In genomic region chr6:108676555-108676954, GRCh38 we compare ENCODE assay signal across 18 cellular contexts.
DNase-seq lines count a peak whose midpoint lies in the region; ATAC-seq, FAIRE-seq and TF ChIP-seq lines count a peak whose summit lies in the region.
"Had no signal": no experiment of that assay in that cellular context is flagged by ENCODE, and none has a peak within 500 bp of the region (broad histone marks: within the 10 kb centered on the region; RNA-seq: fewer than 3 reads in every experiment).

No MANE protein-coding gene starts in this region.

- H4K20me1 ChIP-seq in K562 (replicated peaks; ENCODE audit: control insufficient read depth, insufficient read depth, low read length): peaks cover 24% of the 10 kb centered on the region; the same call in 1 of the 2 replicates
- no peaks in the 10 kb centered on the region for H4K20me1 ChIP-seq in OCI-LY7 (ENCODE audit: insufficient read depth, low read length)

- no peak for TF ChIP-seq EP300 in K562 (IDR thresholded peaks at IDR 0.05; ENCODE audit: low read length)

- POLR2A ChIA-PET in A673 (lab: Charles Lee; ENCODE audit: low non-redundant PET) (no interaction called here), K562 (lab: Yijun Ruan, JAX) (interaction anchor here (1.0 kb wide), 1 partner anchor 10 kb away, joined by 3 read pairs; no protein-coding TSS in a partner anchor), OCI-LY7 (lab: Charles Lee) (interaction anchor here (0.7 kb wide), 1 partner anchor 393 kb away, joined by 3 read pairs; no protein-coding TSS in a partner anchor)

- TF ChIP-seq RAD21 in K562 (CRISPR knock-in tag; conservative IDR thresholded peaks at IDR 0.05 in 1 of 2, IDR thresholded peaks at IDR 0.05 in 1 of 2): no peak

- H3K4me3 ChIP-seq in A673 (ENCODE audit: low read depth, low read length, poor library complexity, severe bottlenecking) (no peak overlapping the region), K562 (no peak overlapping the region), psoas muscle (no peak overlapping the region), OCI-LY7 (ENCODE audit: low read depth, low read length, poor library complexity, severe bottlenecking) (no peak overlapping the region)
- H3K4me3 ChIP-seq: coronary artery, lower lobe of right lung, ovary had no signal

- H3K4me1 Mint-ChIP-seq in T-helper 17 cell: peaks cover 35% of the 10 kb centered on the region

- H3K9me3 ChIP-seq in A673 (ENCODE audit: low read depth, low read length, poor library complexity, severe bottlenecking) (no peaks in the 10 kb centered on the region), K562 (replicated peaks; ENCODE audit: control insufficient read depth, insufficient read depth, low read depth, low read length) (no peaks in the 10 kb centered on the region), psoas muscle (no peaks in the 10 kb centered on the region), OCI-LY7 (ENCODE audit: low read length) (no peaks in the 10 kb centered on the region), T-helper 17 cell (ENCODE audit: control insufficient read depth, low read length, poor library complexity, severe bottlenecking) (no peaks in the 10 kb centered on the region)
- H3K9me3 ChIP-seq: lower lobe of right lung, ovary had no signal

- no peak for FAIRE-seq in K562 (lab: Jason Lieb, UNC)

- no peaks in the 10 kb centered on the region for H3K79me2 ChIP-seq in K562 (ENCODE audit: control insufficient read depth, insufficient read depth, low read length)
- H3K79me2 ChIP-seq in OCI-LY7 (ENCODE audit: insufficient read depth, low read depth, low read length): no peaks in the 10 kb centered on the region

- intact Hi-C loops in A673 (cut with micrococcal nuclease; ENCODE audit: unreplicated experiment) (no loop called here), K562 (cut with micrococcal nuclease) (no loop called here), psoas muscle (cut with DNase I) (no loop called here), OCI-LY7 (cut with micrococcal nuclease; ENCODE audit: unreplicated experiment) (no loop called here)

- WGBS in K562 (ENCODE audit: insufficient coverage, low coverage, missing lambda C conversion rate): 93% methylated on average over 3 of the region's 3 CpGs
- 47 to 57% (median 48%) methylated on average over 3 of the region's 3 CpGs for WGBS in psoas muscle, 3 donors

- H3K4me3 Mint-ChIP-seq in T-helper 17 cell: no peak overlapping the region
- H3K4me3 Mint-ChIP-seq: activated CD4-positive, alpha-beta T cell treated with anti-CD3 and anti-CD28 coated beads, Interleukin-2, amount 10 ng/mL, durations not matched to agents 24 days and 14 days; activated naive CD4-positive, alpha-beta T cell treated with anti-CD3 and anti-CD28 coated beads, Interleukin-2, amount 10 ng/mL, durations not matched to agents 7 days and 5 days; CD8-positive, alpha-beta memory T cell; HFFc6; stimulated activated memory B cell treated with anti-CD40 and anti-IgM and Interleukin-4, amounts not matched to agents 10 μg/mL and 1 μg/mL and 100 μg/mL, for 72 hours had no signal

- TF ChIP-seq CTCF in A673 (conservative IDR thresholded peaks at IDR 0.05; ENCODE audit: low read depth, low read length) (no peak), K562 (IDR thresholded peaks at IDR 0.05 in 2 of 3, conservative IDR thresholded peaks at IDR 0.05 in 1 of 3; ENCODE audit: insufficient read depth in 2 of 3, low read depth in 1 of 3, low read length in 3 of 3) (no peak), psoas muscle (IDR thresholded peaks at IDR 0.05) (no peak), OCI-LY7 (conservative IDR thresholded peaks at IDR 0.05; ENCODE audit: low read length) (no peak)

- H3K27me3 ChIP-seq in A673 (replicated peaks; ENCODE audit: insufficient read depth, low read depth, low read length, poor library complexity): no peaks in the 10 kb centered on the region
- H3K27me3 ChIP-seq in K562 (ENCODE audit: control insufficient read depth in 2 of 2, insufficient read depth in 2 of 2, low read length in 2 of 2): no peaks in the 10 kb centered on the region
- H3K27me3 ChIP-seq in psoas muscle (ENCODE audit: insufficient read depth in 3 of 3, low read length in 2 of 3): no peaks in the 10 kb centered on the region
- H3K27me3 ChIP-seq: ovary had no signal

- H3K36me3 ChIP-seq in A673 (ENCODE audit: insufficient read depth, low read length, poor library complexity, severe bottlenecking): no peaks in the 10 kb centered on the region
- no peaks in the 10 kb centered on the region for H3K36me3 ChIP-seq in K562 (ENCODE audit: control insufficient read depth, insufficient read depth, low read length)
- H3K36me3 ChIP-seq in psoas muscle (ENCODE audit: insufficient read depth in 1 of 2, low read depth in 1 of 2): peaks cover 0 to 7% of the 10 kb centered on the region in 2 donors
- no peaks in the 10 kb centered on the region for H3K36me3 ChIP-seq in OCI-LY7 (ENCODE audit: insufficient read depth, low read length)
- H3K36me3 ChIP-seq: ovary had no signal

- in situ Hi-C loops in K562 (cut with MboI): no loop called here

- H3K4me1 ChIP-seq in A673 (ENCODE audit: insufficient read depth, low read length, poor library complexity, severe bottlenecking): peaks cover 31% of the 10 kb centered on the region
- H3K4me1 ChIP-seq in K562 (replicated peaks in 1 of 2; ENCODE audit: control insufficient read depth in 2 of 2, insufficient read depth in 2 of 2, low read length in 2 of 2): no peaks in the 10 kb centered on the region; a peak in 3 of 5 replicates
- peaks cover 64% of the 10 kb centered on the region for H3K4me1 ChIP-seq in psoas muscle
- H3K4me1 ChIP-seq in OCI-LY7 (ENCODE audit: insufficient read depth, low read length, poor library complexity, severe bottlenecking): peaks cover 36% of the 10 kb centered on the region

- peaks cover 6% of the 10 kb centered on the region for H3K9me1 ChIP-seq in K562 (ENCODE audit: control insufficient read depth, insufficient read depth, low read length)

- TF ChIP-seq POLR2A in K562 (conservative IDR thresholded peaks at IDR 0.05) (no peak), erythroblast (IDR thresholded peaks at IDR 0.05; ENCODE audit: low read length) (no peak)

- ATAC-seq in K562: no peak
- no peak for ATAC-seq in psoas muscle
- ATAC-seq in T-helper 17 cell: no peak
- ATAC-seq: lower lobe of right lung; stimulated activated memory B cell treated with anti-CD40 and anti-IgM and Interleukin-4, amounts not matched to agents 10 μg/mL and 1 μg/mL and 100 μg/mL, for 72 hours had no signal

- H3K4me2 ChIP-seq in K562 (ENCODE audit: insufficient read depth, low read length): no peak overlapping the region
- no peak overlapping the region for H3K4me2 ChIP-seq in OCI-LY7 (ENCODE audit: low read length)

- peaks cover 6% of the 10 kb centered on the region for H3K36me3 Mint-ChIP-seq in T-helper 17 cell (ENCODE audit: low read depth)

- H3K27ac ChIP-seq in A673 (ENCODE audit: low read depth, low read length, poor library complexity, severe bottlenecking) (no peak overlapping the region), K562 (ENCODE audit: extremely low read depth, low read depth, low read length) (no peak overlapping the region), psoas muscle (peak overlapping the region; percentile 79), OCI-LY7 (ENCODE audit: low read depth, low read length, poor library complexity, severe bottlenecking) (no peak overlapping the region)
- H3K27ac ChIP-seq: lower lobe of right lung, ovary had no signal

- H3K27me3 Mint-ChIP-seq in T-helper 17 cell: no peaks in the 10 kb centered on the region
- H3K27me3 Mint-ChIP-seq: activated naive CD4-positive, alpha-beta T cell treated with anti-CD3 and anti-CD28 coated beads, Interleukin-2, amount 10 ng/mL, durations not matched to agents 7 days and 5 days; stimulated activated memory B cell treated with anti-CD40 and anti-IgM and Interleukin-4, amounts not matched to agents 10 μg/mL and 1 μg/mL and 100 μg/mL, for 72 hours had no signal

- DNase-seq in A673 (ENCODE audit: low spot score): peak; percentile 54
- DNase-seq in NCI-H146 treated with DMSO at 0.1 percent for 48 hours (lab: John Stamatoyannopoulos, UW; ENCODE audit: unreplicated experiment): peak; percentile 78
- DNase-seq in K562 (ENCODE audit: extremely low read depth in 1 of 4, low spot score in 3 of 4): no peak
- DNase-seq in psoas muscle: no peak
- DNase-seq in OCI-LY7 (ENCODE audit: low spot score): no peak
- no peak for DNase-seq in SHP77 (lab: John Stamatoyannopoulos, UW)
- DNase-seq in T-helper 17 cell: no peak
- DNase-seq in erythroblast (lab: John Stamatoyannopoulos, UW): no peak
- DNase-seq: activated CD4-positive, alpha-beta T cell treated with anti-CD3 and anti-CD28 coated beads, Interleukin-2, amount 10 ng/mL, durations not matched to agents 24 days and 14 days; activated naive CD4-positive, alpha-beta T cell treated with anti-CD3 and anti-CD28 coated beads, Interleukin-2, amount 10 ng/mL, durations not matched to agents 7 days and 5 days; CD8-positive, alpha-beta memory T cell; EL; HFFc6; lower lobe of right lung; ovary; stimulated activated CD4-positive, alpha-beta T cell treated with anti-CD3 and anti-CD28 coated beads, Interleukin-12 subunit alpha, Interleukin-12 subunit beta, amount 100 ng/mL, for 4 hours had no signal

- CTCF ChIA-PET in A673 (lab: Charles Lee): interaction anchor here (0.5 to 0.6 kb wide), 2 partner anchors 36 to 587 kb away, joined by 7 to 15 read pairs; no protein-coding TSS in a partner anchor
- CTCF ChIA-PET in K562 (lab: Yijun Ruan, JAX; ENCODE audit: low intra/inter-chr PET ratio): no interaction called here
- CTCF ChIA-PET in OCI-LY7 (lab: Charles Lee; ENCODE audit: unreplicated experiment): no interaction called here

- H2AFZ ChIP-seq in K562 (ENCODE audit: low read depth, low read length) (no peak overlapping the region), OCI-LY7 (ENCODE audit: low read length) (no peak overlapping the region)

- no peak overlapping the region for H3K27ac Mint-ChIP-seq in T-helper 17 cell
- H3K27ac Mint-ChIP-seq: activated CD4-positive, alpha-beta T cell treated with anti-CD3 and anti-CD28 coated beads, Interleukin-2, amount 10 ng/mL, durations not matched to agents 24 days and 14 days; activated naive CD4-positive, alpha-beta T cell treated with anti-CD3 and anti-CD28 coated beads, Interleukin-2, amount 10 ng/mL, durations not matched to agents 7 days and 5 days; stimulated activated memory B cell treated with anti-CD40 and anti-IgM and Interleukin-4, amounts not matched to agents 10 μg/mL and 1 μg/mL and 100 μg/mL, for 72 hours had no signal

- no TSS peak for BruUV-seq in A673 (replicated peaks; lab: Mats Ljungman, UMichigan)
- no TSS peak for BruUV-seq in K562 (replicated peaks; lab: Mats Ljungman, UMichigan)
- BruUV-seq in OCI-LY7 (replicated peaks; lab: Mats Ljungman, UMichigan): no TSS peak

- no peaks in the 10 kb centered on the region for H3K9me2 ChIP-seq in OCI-LY7 (ENCODE audit: insufficient read depth, low read length)

- H3K9ac ChIP-seq in K562 (ENCODE audit: insufficient read depth in 1 of 2, low read depth in 2 of 2, low read length in 2 of 2): no peak overlapping the region

TF ChIP-seq in K562, 482 proteins besides CTCF, POLR2A, EP300 and RAD21 (continues in another document):
- no peak for TF ChIP-seq PHTF2 (CRISPR knock-in tag; IDR thresholded peaks at IDR 0.05)

Comparison
In these comparisons a context has a peak if more than half of its experiments do, and no peak if none do; other contexts are left out.
1. DNase-seq: peak in A673 (single experiment) and NCI-H146 treated with DMSO at 0.1 percent for 48 hours (single experiment); none in K562 (0 of 4), psoas muscle (0 of 2), OCI-LY7 (single experiment), SHP77 (0 of 2), T-helper 17 cell (0 of 3) and erythroblast (0 of 2).